In the genomic region with DNA sequence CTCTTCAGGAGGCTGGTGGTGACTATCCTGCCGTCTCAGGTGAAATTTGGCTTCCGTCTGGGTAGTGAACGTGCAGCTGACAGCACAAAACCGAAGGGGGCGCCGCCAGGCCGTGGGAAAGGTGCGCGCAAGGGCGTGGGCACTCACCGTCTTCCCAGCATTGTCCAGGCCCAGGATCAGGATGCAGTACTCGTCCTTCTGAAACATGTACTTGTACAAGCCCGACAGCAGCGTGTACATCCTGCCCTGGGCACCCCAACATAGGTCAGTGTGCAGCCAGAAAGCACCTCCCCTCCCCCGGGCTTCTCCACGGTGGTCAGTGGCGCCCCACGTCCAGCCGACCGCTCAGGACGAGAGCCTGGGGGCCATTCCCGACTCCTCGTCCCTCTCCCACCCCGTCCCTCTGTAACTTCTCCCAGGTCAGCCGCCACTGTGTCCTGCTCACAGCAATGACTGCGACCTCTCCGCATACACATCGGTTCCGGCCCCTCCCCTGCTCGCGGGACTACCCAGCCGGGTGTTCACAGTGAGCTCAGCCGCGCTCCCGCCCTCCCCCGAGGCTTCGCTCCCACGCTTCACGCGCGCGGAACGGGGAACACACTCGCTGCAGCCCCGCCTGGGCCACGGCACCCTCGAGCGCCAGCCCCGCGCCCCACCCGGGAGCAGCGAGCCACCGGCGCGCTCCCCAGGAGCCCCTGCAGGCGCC, we compare ENCODE assay signal across 7 cellular contexts. TPM values are rescaled to one million over a fixed set of nuclear protein-coding genes. Genes with fewer than 3 reads are reported as not detected.
DNase-seq lines count a peak whose midpoint lies in the region; ATAC-seq, FAIRE-seq and TF ChIP-seq lines count a peak whose summit lies in the region.

No MANE protein-coding gene starts in this region.

- TF ChIP-seq CTCF in esophagus muscularis mucosa (IDR thresholded peaks at IDR 0.05), result peak in 1 of 3 experiments; percentile 16
- no peak for TF ChIP-seq CTCF in nephron progenitor cell (IDR thresholded peaks at IDR 0.05)

- H3K9me3 ChIP-seq in esophagus muscularis mucosa, result no peaks in the 10 kb centered on the region

- intact Hi-C loops in esophagus muscularis mucosa (cut with DNase I), result loop anchor here (5.0 kb wide), 1 partner anchor 50 kb away; a partner anchor contains a TSS

- H3K4me1 Mint-ChIP-seq in nephron progenitor cell, result peaks cover 23% of the 10 kb centered on the region

- TF ChIP-seq POLR2A in GM12892 (IDR thresholded peaks at IDR 0.05; ENCODE audit: low read depth, low read length) (no peak), esophagus muscularis mucosa (IDR thresholded peaks at IDR 0.05; ENCODE audit: low read depth) (no peak)

- H3K9me3 Mint-ChIP-seq in nephron progenitor cell, result peaks cover 13% of the 10 kb centered on the region

- DNase-seq in GM12892 (ENCODE audit: insufficient read length) (peak; percentile 60), NCI-H2196 treated with DMSO at 0.1 percent for 48 hours (lab: John Stamatoyannopoulos, UW; ENCODE audit: unreplicated experiment) (peak; percentile 36), activated T-cell treated with anti-CD3 and anti-CD28 coated beads for 48 hours (ENCODE audit: low read depth) (peak; percentile 57), esophagus muscularis mucosa (ENCODE audit: extremely low spot score) (no peak), nephron progenitor cell (peak; percentile 54), ureter (ENCODE audit: low spot score) (peak; percentile 60)

- ATAC-seq in HG02759 (IDR thresholded peaks at IDR 0.05; ENCODE audit: unreplicated experiment), result peak; percentile 12

- H3K27me3 Mint-ChIP-seq in nephron progenitor cell (ENCODE audit: low read depth, poor library complexity), result no peaks in the 10 kb centered on the region

- peak overlapping the region; percentile 95 for H3K27ac Mint-ChIP-seq in nephron progenitor cell

- WGBS in esophagus muscularis mucosa, result 9% methylated on average over 9 of the region's 56 CpGs

- H3K4me3 Mint-ChIP-seq in nephron progenitor cell, result peak overlapping the region; percentile 88

- TF ChIP-seq EP300 in esophagus muscularis mucosa (IDR thresholded peaks at IDR 0.05), result no peak

- H3K27me3 ChIP-seq in esophagus muscularis mucosa, result no peaks in the 10 kb centered on the region

- peaks cover 28 to 48% (median 38%) of the 10 kb centered on the region in 4 donors for H3K4me1 ChIP-seq in esophagus muscularis mucosa

- H3K27ac ChIP-seq in esophagus muscularis mucosa (replicated peaks in 1 of 4), result peak overlapping the region; percentile 81 to 96 (median 88)

- H3K36me3 ChIP-seq in esophagus muscularis mucosa, result peaks cover 30 to 78% (median 69%) of the 10 kb centered on the region in 4 donors

- peak overlapping the region; percentile 73 to 99 (median 90) for H3K4me3 ChIP-seq in esophagus muscularis mucosa

- H3K36me3 Mint-ChIP-seq in nephron progenitor cell (ENCODE audit: low read depth), result peaks cover 37% of the 10 kb centered on the region

- peak; percentile 84 for FAIRE-seq in GM12892 (lab: Jason Lieb, UNC)

RNA-seq across cellular contexts. Expression of a gene that starts 0.8 kb away (rescaled TPM):
- 14.8 TPM for polyA plus RNA-seq in GM12892 (2012; ENCODE audit: missing spikeins)
- total RNA-seq in esophagus muscularis mucosa (10 to 100 TPM; 34.1 to 46.5 (median 44.6) TPM), ureter (69.8 TPM)

RNA-seq across cellular contexts. Expression of a gene that starts 0.8 kb away (rescaled TPM):
- polyA plus RNA-seq in GM12892 (2012; ENCODE audit: missing spikeins), result 8.6 TPM
- total RNA-seq in esophagus muscularis mucosa, result 10 to 100 TPM; 22.5 to 38.9 (median 28.6) TPM
- 29.4 TPM for total RNA-seq in ureter

RNA-seq across cellular contexts. Expression of a gene that starts 10.6 kb away (rescaled TPM):
- polyA plus RNA-seq in GM12892 (2012; ENCODE audit: missing spikeins), result not detected
- 10 to 100 TPM in 3 of 4 donors, 1 to 10 TPM in 1; 5.0 to 67.8 (median 26.5) TPM for total RNA-seq in esophagus muscularis mucosa
- total RNA-seq in ureter, result 19.8 TPM

RNA-seq across cellular contexts. Expression of a gene that starts 29.5 kb away (rescaled TPM):
- polyA plus RNA-seq in GM12892 (2012; ENCODE audit: missing spikeins), result 0.47 TPM
- 10 to 100 TPM in 2 of 4 donors, 1 to 10 TPM in 2; 9.4 to 15.4 (median 10.9) TPM for total RNA-seq in esophagus muscularis mucosa
- 7.3 TPM for total RNA-seq in ureter

RNA-seq across cellular contexts. Expression of a gene that starts 32.6 kb away (rescaled TPM):
- polyA plus RNA-seq in GM12892 (2012; ENCODE audit: missing spikeins), result 8.6 TPM
- 10 to 100 TPM; 41.4 to 67.1 (median 52.7) TPM for total RNA-seq in esophagus muscularis mucosa
- 93.6 TPM for total RNA-seq in ureter
